1 cellular context compared by ENCODE assay signal in genomic region chr14:60242420-60242819, GRCh38.
TF ChIP-seq lines count a peak whose summit lies in the region.

No MANE protein-coding gene starts in this region.

TF ChIP-seq in H1, 55 proteins besides CTCF, POLR2A, EP300 and RAD21 (continued from another document):
- TF ChIP-seq KDM1A (IDR thresholded peaks at IDR 0.05; ENCODE audit: borderline replicate concordance, low read length) (no peak), SRF (IDR thresholded peaks at IDR 0.05; ENCODE audit: low read depth, low read length) (no peak), CHD1 (IDR thresholded peaks at IDR 0.05; ENCODE audit: low read depth, low read length) (no peak)
